In genomic region chr11:126355324-126355925, GRCh38 we compare ENCODE assay signal across 8 cellular contexts. TPM values are rescaled to one million over a fixed set of nuclear protein-coding genes. Genes with fewer than 3 reads are reported as not detected.
DNase-seq lines count a peak whose midpoint lies in the region; TF ChIP-seq lines count a peak whose summit lies in the region.

Gene ST3GAL4 (plus strand): TSS chr11:126355686. CDS start chr11:126406156, 50,470 bp downstream.

- no peaks in the 10 kb centered on the region for H3K27me3 ChIP-seq in HAP-1 (ENCODE audit: low read depth)
- H3K27me3 ChIP-seq in skeletal muscle tissue (ENCODE audit: control insufficient read depth in 3 of 3, insufficient read depth in 3 of 3, low read length in 3 of 3) = no peaks in the 10 kb centered on the region

- in situ Hi-C loops in HAP-1 (cut with MboI; ENCODE audit: low sequenced_read_pairs) = no loop called here

- POLR2A ChIA-PET in GM10248 (lab: Yijun Ruan, JAX) = no interaction called here

- peaks cover 17% of the 10 kb centered on the region for H3K36me3 Mint-ChIP-seq in brain

- H3K4me1 ChIP-seq in HAP-1 (peaks cover 26% of the 10 kb centered on the region), skeletal muscle tissue (ENCODE audit: control insufficient read depth in 3 of 3, insufficient read depth in 3 of 3, low read length in 3 of 3) (peaks cover 44 to 57% (median 46%) of the 10 kb centered on the region in 3 donors)

- H3K9me3 Mint-ChIP-seq in brain = peaks cover 0 to 7% (median 2%) of the 10 kb centered on the region in 5 experiments

- DNase-seq in GM10248 (ENCODE audit: extremely low spot score) (peak; percentile 91), HAP-1 (ENCODE audit: low spot score in 2 of 2) (peak; percentile 83 to 94), MV-4-11 (lab: John Stamatoyannopoulos, UW) (peak; percentile 69), UCSD-AML1 (lab: John Stamatoyannopoulos, UW; ENCODE audit: unreplicated experiment) (peak; percentile 82), cortex of kidney (lab: John Stamatoyannopoulos, UW) (no peak)

- H3K27me3 Mint-ChIP-seq in brain = no peaks in the 10 kb centered on the region

- peak within 1 kb of the TSS; percentile 90 to 97 (median 92) for H3K27ac Mint-ChIP-seq in brain

- peak within 1 kb of the TSS; percentile 54 for H3K27ac ChIP-seq in skeletal muscle tissue (ENCODE audit: low read depth, low read length)

- peaks cover 16% of the 10 kb centered on the region for H3K36me3 ChIP-seq in HAP-1 (replicated peaks)
- no peaks in the 10 kb centered on the region for H3K36me3 ChIP-seq in skeletal muscle tissue (ENCODE audit: control insufficient read depth in 3 of 3, insufficient read depth in 3 of 3, low read length in 3 of 3)

- peak within 1 kb of the TSS; percentile 89 to 95 (median 90) for H3K4me3 Mint-ChIP-seq in brain

- CTCF ChIA-PET in GM10248 (lab: Yijun Ruan, JAX) = no interaction called here

- H3K9me3 ChIP-seq in HAP-1 (no peaks in the 10 kb centered on the region), iPS-18c (ENCODE audit: control insufficient read depth, insufficient read depth, low read length) (no peaks in the 10 kb centered on the region), skeletal muscle tissue (ENCODE audit: control insufficient read depth in 3 of 3, low read length in 3 of 3) (no peaks in the 10 kb centered on the region)

- H3K9ac ChIP-seq in skeletal muscle tissue (ENCODE audit: low read depth in 1 of 3, low read length in 3 of 3) = peak within 1 kb of the TSS; percentile 69 to 82 (median 77)

- H3K4me3 ChIP-seq in HAP-1 = peak within 1 kb of the TSS; percentile 48
- H3K4me3 ChIP-seq in iPS-18c (ENCODE audit: insufficient read depth, low read depth, low read length) = peak within 1 kb of the TSS; percentile 91
- H3K4me3 ChIP-seq in skeletal muscle tissue (ENCODE audit: low read length in 3 of 3) = peak within 1 kb of the TSS; percentile 78 to 83 (median 82)

- peaks cover 78% of the 10 kb centered on the region for H3K4me1 Mint-ChIP-seq in brain

- TF ChIP-seq CTCF in GM10248 (IDR thresholded peaks at IDR 0.05; ENCODE audit: control extremely low read depth, extremely low read depth, low read depth, missing control alignments) (no peak), brain (conservative IDR thresholded peaks at IDR 0.05) (no peak)

RNA-seq across cellular contexts. Expression of gene ST3GAL4, which starts in this region (rescaled TPM):
- polyA plus RNA-seq in brain (ENCODE audit: insufficient read depth, low read depth, low replicate concordance) = 43.9 TPM
- 20.9 TPM for total RNA-seq in skeletal muscle tissue
